In genomic region chr2:48105848-48106247, GRCh38 we compare ENCODE assay signal across 8 cellular contexts.
A peak's percentile ranks its signal among the peaks of the same experiment; 100 is the strongest.
DNase-seq lines count a peak whose midpoint lies in the region; ATAC-seq and TF ChIP-seq lines count a peak whose summit lies in the region.

No MANE protein-coding gene starts in this region.

- no peak for TF ChIP-seq EP300 in esophagus muscularis mucosa (IDR thresholded peaks at IDR 0.05)

- peak overlapping the region in 3 of 4 donors; percentile 15 to 75 (median 43) for H3K27ac ChIP-seq in esophagus muscularis mucosa (replicated peaks in 1 of 4)
- no peak overlapping the region for H3K27ac ChIP-seq in testis

- H3K4me3 ChIP-seq in NT2/D1 (ENCODE audit: insufficient read length, low read depth) = no peak overlapping the region
- H3K4me3 ChIP-seq in esophagus muscularis mucosa = no peak overlapping the region
- peak overlapping the region in 1 of 2 donors; percentile 27 for H3K4me3 ChIP-seq in testis

- no peak for TF ChIP-seq CTCF in esophagus muscularis mucosa (IDR thresholded peaks at IDR 0.05)
- TF ChIP-seq CTCF in testis (IDR thresholded peaks at IDR 0.05) = no peak

- peak overlapping the region; percentile 24 for H3K9ac ChIP-seq in NT2/D1 (ENCODE audit: insufficient read length, low read depth)

- WGBS in esophagus muscularis mucosa = 88% methylated on average over 11 of the region's 11 CpGs
- WGBS in testis, 2 donors = 55 to 66% methylated on average over 11 of the region's 11 CpGs

- H3K4me1 ChIP-seq in NT2/D1 (ENCODE audit: insufficient read depth, insufficient read length) = no peaks in the 10 kb centered on the region
- H3K4me1 ChIP-seq in esophagus muscularis mucosa = peaks cover 9 to 21% (median 15%) of the 10 kb centered on the region in 4 donors
- peaks cover 1% of the 10 kb centered on the region for H3K4me1 ChIP-seq in testis

- DNase-seq in NCI-H82 (lab: John Stamatoyannopoulos, UW) (peak; percentile 40), NCI-H82 treated with DMSO at 0.1 percent for 48 hours (lab: John Stamatoyannopoulos, UW; ENCODE audit: unreplicated experiment) (no peak), NT2/D1 (ENCODE audit: low read depth, low spot score) (no peak), esophagus muscularis mucosa (ENCODE audit: extremely low spot score) (no peak), putamen (ENCODE audit: low spot score) (peak; percentile 47), testis (no peak), HPDE6-E6E7 (ENCODE audit: extremely low spot score) (no peak)

- H3K36me3 ChIP-seq in NT2/D1 (ENCODE audit: insufficient read depth, insufficient read length, low read length) (no peaks in the 10 kb centered on the region), esophagus muscularis mucosa (no peaks in the 10 kb centered on the region), testis (ENCODE audit: low read depth, missing control alignments) (no peaks in the 10 kb centered on the region)

- no peak for TF ChIP-seq POLR2A in esophagus muscularis mucosa (IDR thresholded peaks at IDR 0.05; ENCODE audit: low read depth)
- no peak for TF ChIP-seq POLR2A in testis (IDR thresholded peaks at IDR 0.05)

- intact Hi-C loops in esophagus muscularis mucosa (cut with DNase I) = loop anchor here (2.0 to 10.0 kb wide), 4 partner anchors 199 to 671 kb away; partner anchors contain the start of genes FBXO11 and MSH6
- intact Hi-C loops in testis (cut with DNase I; ENCODE audit: low total_unique reads) = loop anchor here (5.0 kb wide), 1 partner anchor 199 kb away; the partner anchor contains the start of gene FBXO11

- H3K27me3 ChIP-seq in NT2/D1 (ENCODE audit: insufficient read depth, insufficient read length) (no peaks in the 10 kb centered on the region), esophagus muscularis mucosa (no peaks in the 10 kb centered on the region), testis (no peaks in the 10 kb centered on the region)

- H3K9me3 ChIP-seq in NT2/D1 (ENCODE audit: insufficient read depth, low read length) (no peaks in the 10 kb centered on the region), esophagus muscularis mucosa (no peaks in the 10 kb centered on the region), testis (no peaks in the 10 kb centered on the region)

- ATAC-seq in GM19328 (IDR thresholded peaks at IDR 0.05; ENCODE audit: unreplicated experiment) = no peak

Comparison
In these comparisons a context has a peak if more than half of its experiments do, and no peak if none do; other contexts are left out.
1. DNase-seq: peak in NCI-H82 (single experiment) and putamen (single experiment); none in NCI-H82 treated with DMSO at 0.1 percent for 48 hours (single experiment), NT2/D1 (single experiment), esophagus muscularis mucosa (single experiment), testis (single experiment) and HPDE6-E6E7 (single experiment).
2. H3K27ac ChIP-seq: peak in esophagus muscularis mucosa (3 of 4); none in testis (0 of 2).